13 cellular contexts compared by ENCODE assay signal in genomic region chr17:82234211-82235055, GRCh38. TPM values are rescaled to one million over a fixed set of nuclear protein-coding genes. Genes with fewer than 3 reads are reported as not detected.
DNase-seq lines count a peak whose midpoint lies in the region; ATAC-seq, FAIRE-seq and TF ChIP-seq lines count a peak whose summit lies in the region.
"Had no signal": no experiment of that assay in that cellular context is flagged by ENCODE, and none has a peak within 500 bp of the region (broad histone marks: within the 10 kb centered on the region; RNA-seq: fewer than 3 reads in every experiment).

No MANE protein-coding gene starts in this region.

- H3K36me3 Mint-ChIP-seq in memory B cell = peaks cover 4% of the 10 kb centered on the region

- H3K27me3 ChIP-seq in left ventricle myocardium inferior (ENCODE audit: low read depth) (peaks cover under 1% of the 10 kb centered on the region), thyroid gland (no peaks in the 10 kb centered on the region)

- TF ChIP-seq CTCF in left ventricle myocardium inferior (IDR thresholded peaks at IDR 0.05; ENCODE audit: borderline replicate concordance) (no peak), thyroid gland (IDR thresholded peaks at IDR 0.05) (no peak)

- intact Hi-C loops in Right ventricle myocardium inferior (cut with DNase I) (loop anchor here (5.0 kb wide), 1 partner anchor 38 kb away; the partner anchor contains the start of gene CSNK1D), left ventricle myocardium inferior (cut with micrococcal nuclease) (loop anchor here (10.0 kb wide), 1 partner anchor 90 kb away; no protein-coding TSS in a partner anchor), thyroid gland (cut with DNase I) (loop anchor here (5.0 kb wide), 1 partner anchor 88 kb away; no protein-coding TSS in a partner anchor)

- no peak overlapping the region for H3K27ac ChIP-seq in left ventricle myocardium inferior (replicated peaks)
- H3K27ac ChIP-seq in thyroid gland = peak overlapping the region; percentile 70 to 88 (median 77)

- no peaks in the 10 kb centered on the region for H3K27me3 Mint-ChIP-seq in memory B cell
- H3K27me3 Mint-ChIP-seq: activated T-cell treated with anti-CD3 and anti-CD28 coated beads, Interleukin-2, amount 50 U/mL, for 24 hours had no signal

- peaks cover 16% of the 10 kb centered on the region for H3K36me3 ChIP-seq in left ventricle myocardium inferior
- H3K36me3 ChIP-seq in thyroid gland = no peaks in the 10 kb centered on the region

- FAIRE-seq in RCC 7860 (lab: Jason Lieb, UNC) = peak; percentile 81
- FAIRE-seq: bronchial epithelial cell had no signal

- peak overlapping the region; percentile 63 for H3K27ac Mint-ChIP-seq in memory B cell

- H3K4me1 ChIP-seq in left ventricle myocardium inferior = peaks cover 82% of the 10 kb centered on the region
- H3K4me1 ChIP-seq in thyroid gland = peaks cover 92 to 100% of the 10 kb centered on the region in 2 donors

- peak overlapping the region; percentile 79 for H3K4me3 Mint-ChIP-seq in memory B cell
- H3K4me3 Mint-ChIP-seq: activated T-cell treated with anti-CD3 and anti-CD28 coated beads, Interleukin-2, amount 50 U/mL, for 24 hours had no signal

- ATAC-seq in Right ventricle myocardium inferior (no peak), memory B cell (ENCODE audit: low read depth) (no peak), GM21528 (IDR thresholded peaks at IDR 0.05; ENCODE audit: low FRiP score, unreplicated experiment) (no peak), GM21825 (IDR thresholded peaks at IDR 0.05; ENCODE audit: unreplicated experiment) (no peak)
- ATAC-seq: left lobe of liver had no signal

- 33 to 52% methylated on average over 15 to 22 of the region's 26 CpGs for WGBS in thyroid gland, 2 donors

- TF ChIP-seq POLR2A in thyroid gland (IDR thresholded peaks at IDR 0.05) = peak in 1 of 2 donors; percentile 8

- H3K4me3 ChIP-seq in left ventricle myocardium inferior (no peak overlapping the region), thyroid gland (replicated peaks in 1 of 3) (no peak overlapping the region)

- peaks cover 23% of the 10 kb centered on the region for H3K4me1 Mint-ChIP-seq in memory B cell

- no peaks in the 10 kb centered on the region for H3K9me3 Mint-ChIP-seq in memory B cell
- H3K9me3 Mint-ChIP-seq: activated T-cell treated with anti-CD3 and anti-CD28 coated beads, Interleukin-2, amount 50 U/mL, for 24 hours had no signal

- no peaks in the 10 kb centered on the region for H3K9me3 ChIP-seq in left ventricle myocardium inferior (replicated peaks)
- H3K9me3 ChIP-seq in thyroid gland = no peaks in the 10 kb centered on the region

- DNase-seq in Right ventricle myocardium inferior (ENCODE audit: missing footprints) (peak; percentile 67), left ventricle myocardium inferior (no peak), RCC 7860 (ENCODE audit: low spot score) (peak; percentile 72), memory B cell (ENCODE audit: low spot score in 2 of 2) (no peak), thyroid gland (peak; percentile 75 to 77), NCI-H2171 (lab: John Stamatoyannopoulos, UW) (no peak)
- DNase-seq: activated T-cell treated with anti-CD3 and anti-CD28 coated beads, Interleukin-2, amount 50 U/mL, for 24 hours; NCI-H1436; retina had no signal

RNA-seq across cellular contexts. Expression of gene SLC16A3, which starts 5.6 kb away (rescaled TPM):
- total RNA-seq in Right ventricle myocardium inferior (10.4 TPM), left ventricle myocardium inferior (8.5 TPM), thyroid gland (10 to 100 TPM; 42.1 to 75.5 (median 44.2) TPM)

RNA-seq across cellular contexts. Expression of gene CCDC57, which starts 21.8 kb away (rescaled TPM):
- total RNA-seq in Right ventricle myocardium inferior = 7.9 TPM
- total RNA-seq in left ventricle myocardium inferior = 8.1 TPM
- 10 to 100 TPM; 27.1 to 79.9 (median 50.9) TPM for total RNA-seq in thyroid gland

RNA-seq across cellular contexts. Expression of gene CSNK1D, which starts 39.1 kb away (rescaled TPM):
- total RNA-seq in Right ventricle myocardium inferior (62.6 TPM), left ventricle myocardium inferior (61.8 TPM), thyroid gland (10 to 100 TPM; 47.3 to 91.2 (median 88.7) TPM)

Comparison
In these comparisons a context has a peak if more than half of its experiments do, and no peak if none do; other contexts are left out.
1. DNase-seq: peak in Right ventricle myocardium inferior (single experiment), RCC 7860 (single experiment) and thyroid gland (2 of 2); none in left ventricle myocardium inferior (single experiment), memory B cell (0 of 2) and NCI-H2171 (single experiment).